In the genomic region with DNA sequence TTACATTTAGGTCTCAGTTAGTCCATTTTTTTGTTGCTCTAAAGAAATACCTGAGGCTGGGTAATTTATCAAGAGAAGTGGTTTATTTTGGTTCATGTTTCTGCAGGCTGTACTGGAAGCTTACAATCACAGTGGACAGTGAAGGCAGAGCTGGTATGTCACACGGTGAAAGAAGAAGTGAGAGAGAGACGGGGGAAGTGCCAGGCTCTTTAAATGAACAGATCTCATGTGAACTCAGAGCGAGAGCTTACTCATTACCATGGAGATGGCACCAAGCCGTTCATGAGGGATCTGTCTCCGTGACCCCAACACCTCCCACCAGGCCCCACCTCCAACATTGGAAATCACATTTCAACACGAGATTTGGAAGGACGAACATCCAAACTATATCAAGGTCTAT, we compare ENCODE assay signal across 16 cellular contexts. TPM values are rescaled to one million over a fixed set of nuclear protein-coding genes. Genes with fewer than 3 reads are reported as not detected.
A peak's percentile ranks its signal among the peaks of the same experiment; 100 is the strongest.
DNase-seq lines count a peak whose midpoint lies in the region; ATAC-seq and TF ChIP-seq lines count a peak whose summit lies in the region.
"Had no signal": no experiment of that assay in that cellular context is flagged by ENCODE, and none has a peak within 500 bp of the region (broad histone marks: within the 10 kb centered on the region; RNA-seq: fewer than 3 reads in every experiment).

No MANE protein-coding gene starts in this region.

- no peaks in the 10 kb centered on the region for H3K27me3 ChIP-seq in left lung
- H3K27me3 ChIP-seq: esophagus muscularis mucosa had no signal

- no peaks in the 10 kb centered on the region for H3K27me3 Mint-ChIP-seq in stimulated activated memory B cell treated with anti-CD40 and anti-IgM and Interleukin-4, amounts not matched to agents 10 μg/mL and 1 μg/mL and 100 μg/mL, for 72 hours
- H3K27me3 Mint-ChIP-seq in activated T-helper 1 cell treated with anti-CD3 and anti-CD28 coated beads, Interleukin-12 subunit alpha, Interleukin-12 subunit beta, Interleukin-2, Interleukin-4 antibody, amounts not matched to agents 30 ng/mL and 10 ng/mL and 1 ng/mL, durations not matched to agents 14 hours and 24 hours and 36 hours (ENCODE audit: insufficient read depth) = peaks cover 3% of the 10 kb centered on the region
- H3K27me3 Mint-ChIP-seq in activated CD4-positive, alpha-beta T cell treated with anti-CD3 and anti-CD28 coated beads, Interleukin-2, amount 10 ng/mL, durations not matched to agents 7 days and 5 days = peaks cover 5% of the 10 kb centered on the region

- no peaks in the 10 kb centered on the region for H3K4me1 ChIP-seq in left lung
- H3K4me1 ChIP-seq: esophagus muscularis mucosa, lower lobe of right lung had no signal

- peak; percentile 5 for DNase-seq in NOMO-1 treated with dmso at 0.1 percent for 144 hours (lab: John Stamatoyannopoulos, UW; ENCODE audit: unreplicated experiment)
- DNase-seq in activated T-helper 1 cell treated with anti-CD3 and anti-CD28 coated beads, Interleukin-12 subunit alpha, Interleukin-12 subunit beta, Interleukin-2, Interleukin-4 antibody, amounts not matched to agents 30 ng/mL and 10 ng/mL and 1 ng/mL, durations not matched to agents 14 hours and 24 hours and 36 hours (ENCODE audit: low spot score) = no peak
- no peak for DNase-seq in left lung
- DNase-seq in activated CD4-positive, alpha-beta T cell treated with anti-CD3 and anti-CD28 coated beads, Interleukin-2, amount 10 ng/mL, durations not matched to agents 7 days and 5 days = no peak
- DNase-seq: activated CD4-positive, alpha-beta T cell treated with anti-CD3 and anti-CD28 coated beads, Interleukin-2, amount 50 U/mL, for 4 hours; EL; lower lobe of right lung; NCI-H1092; NCI-H524 had no signal

- CTCF ChIA-PET in activated CD4-positive, alpha-beta T cell treated with anti-CD3 and anti-CD28 coated beads, Interleukin-2, amount 10 ng/mL, durations not matched to agents 7 days and 5 days (lab: Charles Lee) = no interaction called here

- peaks cover 3% of the 10 kb centered on the region for H3K9me3 Mint-ChIP-seq in stimulated activated memory B cell treated with anti-CD40 and anti-IgM and Interleukin-4, amounts not matched to agents 10 μg/mL and 1 μg/mL and 100 μg/mL, for 72 hours
- no peaks in the 10 kb centered on the region for H3K9me3 Mint-ChIP-seq in activated T-helper 1 cell treated with anti-CD3 and anti-CD28 coated beads, Interleukin-12 subunit alpha, Interleukin-12 subunit beta, Interleukin-2, Interleukin-4 antibody, amounts not matched to agents 30 ng/mL and 10 ng/mL and 1 ng/mL, durations not matched to agents 14 hours and 24 hours and 36 hours
- H3K9me3 Mint-ChIP-seq in activated CD4-positive, alpha-beta T cell treated with anti-CD3 and anti-CD28 coated beads, Interleukin-2, amount 10 ng/mL, durations not matched to agents 7 days and 5 days = no peaks in the 10 kb centered on the region
- H3K9me3 Mint-ChIP-seq: activated T-helper 17 cell treated with anti-CD3 and anti-CD28 coated beads, Interleukin-2, amount 50 U/mL, for 72 hours had no signal

- no peak overlapping the region for H3K4me3 ChIP-seq in left lung
- H3K4me3 ChIP-seq: esophagus muscularis mucosa, lower lobe of right lung had no signal

- H3K36me3 ChIP-seq in left lung = no peaks in the 10 kb centered on the region
- H3K36me3 ChIP-seq: esophagus muscularis mucosa, lower lobe of right lung had no signal

- no peak overlapping the region for H3K4me3 Mint-ChIP-seq in stimulated activated memory B cell treated with anti-CD40 and anti-IgM and Interleukin-4, amounts not matched to agents 10 μg/mL and 1 μg/mL and 100 μg/mL, for 72 hours
- no peak overlapping the region for H3K4me3 Mint-ChIP-seq in activated T-helper 1 cell treated with anti-CD3 and anti-CD28 coated beads, Interleukin-12 subunit alpha, Interleukin-12 subunit beta, Interleukin-2, Interleukin-4 antibody, amounts not matched to agents 30 ng/mL and 10 ng/mL and 1 ng/mL, durations not matched to agents 14 hours and 24 hours and 36 hours
- no peak overlapping the region for H3K4me3 Mint-ChIP-seq in activated CD4-positive, alpha-beta T cell treated with anti-CD3 and anti-CD28 coated beads, Interleukin-2, amount 10 ng/mL, durations not matched to agents 7 days and 5 days
- H3K4me3 Mint-ChIP-seq: activated T-helper 17 cell treated with anti-CD3 and anti-CD28 coated beads, Interleukin-2, amount 50 U/mL, for 72 hours; neural crest cell had no signal

- H3K27ac Mint-ChIP-seq in stimulated activated memory B cell treated with anti-CD40 and anti-IgM and Interleukin-4, amounts not matched to agents 10 μg/mL and 1 μg/mL and 100 μg/mL, for 72 hours = no peak overlapping the region
- H3K27ac Mint-ChIP-seq in activated T-helper 1 cell treated with anti-CD3 and anti-CD28 coated beads, Interleukin-12 subunit alpha, Interleukin-12 subunit beta, Interleukin-2, Interleukin-4 antibody, amounts not matched to agents 30 ng/mL and 10 ng/mL and 1 ng/mL, durations not matched to agents 14 hours and 24 hours and 36 hours = no peak overlapping the region
- no peak overlapping the region for H3K27ac Mint-ChIP-seq in activated CD4-positive, alpha-beta T cell treated with anti-CD3 and anti-CD28 coated beads, Interleukin-2, amount 10 ng/mL, durations not matched to agents 7 days and 5 days
- H3K27ac Mint-ChIP-seq: activated T-helper 17 cell treated with anti-CD3 and anti-CD28 coated beads, Interleukin-2, amount 50 U/mL, for 72 hours had no signal

- intact Hi-C loops in activated T-helper 1 cell treated with anti-CD3 and anti-CD28 coated beads, Interleukin-12 subunit alpha, Interleukin-12 subunit beta, Interleukin-2, Interleukin-4 antibody, amounts not matched to agents 30 ng/mL and 10 ng/mL and 1 ng/mL, durations not matched to agents 14 hours and 24 hours and 36 hours (cut with micrococcal nuclease) = no loop called here
- intact Hi-C loops in left lung (cut with DNase I) = no loop called here

- H3K36me3 Mint-ChIP-seq in stimulated activated memory B cell treated with anti-CD40 and anti-IgM and Interleukin-4, amounts not matched to agents 10 μg/mL and 1 μg/mL and 100 μg/mL, for 72 hours = no peaks in the 10 kb centered on the region
- H3K36me3 Mint-ChIP-seq in activated T-helper 1 cell treated with anti-CD3 and anti-CD28 coated beads, Interleukin-12 subunit alpha, Interleukin-12 subunit beta, Interleukin-2, Interleukin-4 antibody, amounts not matched to agents 30 ng/mL and 10 ng/mL and 1 ng/mL, durations not matched to agents 14 hours and 24 hours and 36 hours (ENCODE audit: low read depth) = no peaks in the 10 kb centered on the region
- no peaks in the 10 kb centered on the region for H3K36me3 Mint-ChIP-seq in activated CD4-positive, alpha-beta T cell treated with anti-CD3 and anti-CD28 coated beads, Interleukin-2, amount 10 ng/mL, durations not matched to agents 7 days and 5 days (ENCODE audit: low read depth)

- no peak for TF ChIP-seq CTCF in left lung (IDR thresholded peaks at IDR 0.05)

- no peak overlapping the region for H3K27ac ChIP-seq in left lung
- H3K27ac ChIP-seq: C4-2B, esophagus muscularis mucosa, lower lobe of right lung had no signal

- POLR2A ChIA-PET in activated CD4-positive, alpha-beta T cell treated with anti-CD3 and anti-CD28 coated beads, Interleukin-2, amount 10 ng/mL, durations not matched to agents 7 days and 5 days (lab: Charles Lee) = no interaction called here

- H3K9me3 ChIP-seq in left lung = no peaks in the 10 kb centered on the region
- H3K9me3 ChIP-seq: esophagus muscularis mucosa, lower lobe of right lung had no signal

- peaks cover 6% of the 10 kb centered on the region for H3K4me1 Mint-ChIP-seq in stimulated activated memory B cell treated with anti-CD40 and anti-IgM and Interleukin-4, amounts not matched to agents 10 μg/mL and 1 μg/mL and 100 μg/mL, for 72 hours
- H3K4me1 Mint-ChIP-seq in activated T-helper 1 cell treated with anti-CD3 and anti-CD28 coated beads, Interleukin-12 subunit alpha, Interleukin-12 subunit beta, Interleukin-2, Interleukin-4 antibody, amounts not matched to agents 30 ng/mL and 10 ng/mL and 1 ng/mL, durations not matched to agents 14 hours and 24 hours and 36 hours (ENCODE audit: low read depth) = no peaks in the 10 kb centered on the region
- no peaks in the 10 kb centered on the region for H3K4me1 Mint-ChIP-seq in activated CD4-positive, alpha-beta T cell treated with anti-CD3 and anti-CD28 coated beads, Interleukin-2, amount 10 ng/mL, durations not matched to agents 7 days and 5 days
- H3K4me1 Mint-ChIP-seq: activated T-helper 17 cell treated with anti-CD3 and anti-CD28 coated beads, Interleukin-2, amount 50 U/mL, for 72 hours had no signal

- ATAC-seq in GM19351 (IDR thresholded peaks at IDR 0.05; ENCODE audit: unreplicated experiment) (peak; percentile 90), HG02938 (IDR thresholded peaks at IDR 0.05; ENCODE audit: unreplicated experiment) (peak; percentile 64), left lung (no peak)
- ATAC-seq in stimulated activated memory B cell treated with anti-CD40 and anti-IgM and Interleukin-4, amounts not matched to agents 10 μg/mL and 1 μg/mL and 100 μg/mL, for 72 hours = peak; percentile 64
- ATAC-seq: activated T-helper 17 cell treated with anti-CD3 and anti-CD28 coated beads, Interleukin-2, amount 50 U/mL, for 72 hours; lower lobe of right lung had no signal

RNA-seq across cellular contexts. Expression of gene PNLIPRP3, which starts 18.9 kb away (rescaled TPM):
- not detected in 2 replicates for total RNA-seq in activated T-helper 1 cell treated with anti-CD3 and anti-CD28 coated beads, Interleukin-12 subunit alpha, Interleukin-12 subunit beta, Interleukin-2, Interleukin-4 antibody, amounts not matched to agents 30 ng/mL and 10 ng/mL and 1 ng/mL, durations not matched to agents 14 hours and 24 hours and 36 hours
- total RNA-seq in left lung = under 1 TPM; 0.29 to 0.42 TPM
- total RNA-seq in activated CD4-positive, alpha-beta T cell treated with anti-CD3 and anti-CD28 coated beads, Interleukin-2, amount 10 ng/mL, durations not matched to agents 7 days and 5 days = not detected
- total RNA-seq: activated T-helper 17 cell treated with anti-CD3 and anti-CD28 coated beads, Interleukin-2, amount 50 U/mL, for 72 hours; lower lobe of right lung; neural crest cell had no signal
